ENCODE assay signal across 8 cellular contexts in genomic region chr2:215619022-215619958, GRCh38.
A peak's percentile ranks its signal among the peaks of the same experiment; 100 is the strongest.
DNase-seq lines count a peak whose midpoint lies in the region; ATAC-seq, FAIRE-seq and TF ChIP-seq lines count a peak whose summit lies in the region.

No MANE protein-coding gene starts in this region.

- FAIRE-seq in HTR-8/SVneo (lab: Jason Lieb, UNC) (no peak), urothelium cell line (lab: Jason Lieb, UNC) (no peak)

- H3K36me3 ChIP-seq in NT2/D1 (ENCODE audit: insufficient read depth, insufficient read length, low read length) = no peaks in the 10 kb centered on the region

- peaks cover 40% of the 10 kb centered on the region for H3K9me3 ChIP-seq in NT2/D1 (ENCODE audit: insufficient read depth, low read length)

- peak overlapping the region; percentile 53; the same call in 1 of the 2 replicates for H3K27ac ChIP-seq in C4-2B

- no peaks in the 10 kb centered on the region for H3K4me1 ChIP-seq in NT2/D1 (ENCODE audit: insufficient read depth, insufficient read length)

- H3K27me3 ChIP-seq in NT2/D1 (ENCODE audit: insufficient read depth, insufficient read length) = peaks cover 3% of the 10 kb centered on the region

- ATAC-seq in GM21717 (IDR thresholded peaks at IDR 0.05; ENCODE audit: unreplicated experiment) = no peak

- no peak for TF ChIP-seq CTCF in C4-2B (conservative IDR thresholded peaks at IDR 0.05)
- no peak for TF ChIP-seq CTCF in fibroblast of mammary gland (conservative IDR thresholded peaks at IDR 0.05; ENCODE audit: control insufficient read depth, insufficient read depth, low read depth, low read length)

- H3K4me3 ChIP-seq in NT2/D1 (ENCODE audit: insufficient read length, low read depth) = no peak overlapping the region
- H3K4me3 ChIP-seq in fibroblast of mammary gland (ENCODE audit: control insufficient read depth, low read depth, low read length) = no peak overlapping the region

- DNase-seq in HTR-8/SVneo (ENCODE audit: insufficient read length, low spot score) = peak; percentile 63
- DNase-seq in NT2/D1 (ENCODE audit: low read depth, low spot score) = peak; percentile 20
- DNase-seq in fibroblast of mammary gland (ENCODE audit: low read depth) = peak; percentile 86
- peak; percentile 46 for DNase-seq in urothelium cell line (ENCODE audit: low spot score)
- no peak for DNase-seq in GOT3 (lab: John Stamatoyannopoulos, UW)
- no peak for DNase-seq in T-helper 1 cell

- no peak overlapping the region for H3K9ac ChIP-seq in NT2/D1 (ENCODE audit: insufficient read length, low read depth)

Comparison
In these comparisons a context has a peak if more than half of its experiments do, and no peak if none do; other contexts are left out.
1. DNase-seq: peak in HTR-8/SVneo (single experiment), NT2/D1 (single experiment), fibroblast of mammary gland (single experiment) and urothelium cell line (single experiment); none in GOT3 (single experiment) and T-helper 1 cell (0 of 5).